ENCODE assay signal across 20 cellular contexts in the genomic region with DNA sequence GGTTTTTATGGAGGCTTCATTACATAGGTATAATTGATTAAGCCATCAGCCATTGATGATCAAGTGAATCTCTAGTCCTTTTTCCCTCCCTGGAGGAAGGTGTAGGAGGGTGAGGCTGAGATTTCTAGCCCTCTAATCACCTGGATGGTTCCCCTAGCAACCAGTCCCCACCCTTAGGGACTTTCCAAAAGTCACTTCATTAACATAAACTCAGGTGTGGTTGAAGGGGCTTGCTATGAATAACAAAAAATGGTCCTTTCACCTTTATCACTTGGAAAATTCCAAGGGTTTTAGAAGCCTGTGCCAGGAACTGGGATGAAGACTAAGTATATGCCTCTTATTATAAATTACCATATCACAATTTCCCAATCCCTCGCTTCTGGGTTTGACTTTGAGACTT. TPM values are rescaled to one million over a fixed set of nuclear protein-coding genes. Genes with fewer than 3 reads are reported as not detected.
"Had no signal": no experiment of that assay in that cellular context is flagged by ENCODE, and none has a peak within 500 bp of the region (broad histone marks: within the 10 kb centered on the region; RNA-seq: fewer than 3 reads in every experiment).

No MANE protein-coding gene starts in this region.

- H3K27ac ChIP-seq: gastrocnemius medialis, heart right ventricle, left ventricle myocardium inferior, lower lobe of right lung, pancreas, suprapubic skin, thyroid gland had no signal

- H3K36me3 ChIP-seq: gastrocnemius medialis, heart right ventricle, left ventricle myocardium inferior, lower lobe of right lung, pancreas, suprapubic skin, thyroid gland had no signal

- H3K27me3 ChIP-seq: gastrocnemius medialis, pancreas, suprapubic skin, thyroid gland had no signal

- H3K4me1 ChIP-seq: gastrocnemius medialis, heart right ventricle, left ventricle myocardium inferior, lower lobe of right lung, pancreas, suprapubic skin, thyroid gland had no signal

- ATAC-seq: esophagus mucosa; gastrocnemius medialis; heart right ventricle; lower lobe of right lung; natural killer cell treated with Interleukin-12 subunit alpha and Interleukin-12 subunit beta and Interleukin-15 and Interleukin-18, amount 100 ng/mL, for 72 hours; pancreas; right cardiac atrium had no signal

- H3K4me3 ChIP-seq: gastrocnemius medialis, heart right ventricle, left ventricle myocardium inferior, lower lobe of right lung, pancreas, suprapubic skin, thyroid gland had no signal

- H3K9me3 ChIP-seq: gastrocnemius medialis, heart right ventricle, left ventricle myocardium inferior, lower lobe of right lung, pancreas, suprapubic skin, thyroid gland had no signal

- DNase-seq: effector memory CD4-positive, alpha-beta T cell; gastrocnemius medialis; heart right ventricle; hypothalamus; left ventricle myocardium inferior; lower lobe of right lung; mesenchymal stem cell; midbrain; occipital lobe; pancreas; right cardiac atrium; small intestine; stimulated activated CD4-positive, alpha-beta T cell treated with anti-CD3 and anti-CD28 coated beads, Interleukin-12 subunit alpha, Interleukin-12 subunit beta, amount 100 ng/mL, for 4 hours; stimulated activated naive CD4-positive, alpha-beta T cell treated with Interleukin-2 at 50 U/mL for 16 hours; thyroid gland had no signal

RNA-seq across cellular contexts. Expression of gene FABP7, which starts 49.9 kb away (rescaled TPM):
- total RNA-seq: esophagus mucosa; fibroblast of lung; heart right ventricle; left ventricle myocardium inferior; lower lobe of right lung; natural killer cell treated with Interleukin-12 subunit alpha and Interleukin-12 subunit beta and Interleukin-15 and Interleukin-18, amount 100 ng/mL, for 72 hours; pancreas; thyroid gland had no signal
- polyA plus RNA-seq: fibroblast of lung, keratinocyte, pancreas had no signal
